In the genomic region with DNA sequence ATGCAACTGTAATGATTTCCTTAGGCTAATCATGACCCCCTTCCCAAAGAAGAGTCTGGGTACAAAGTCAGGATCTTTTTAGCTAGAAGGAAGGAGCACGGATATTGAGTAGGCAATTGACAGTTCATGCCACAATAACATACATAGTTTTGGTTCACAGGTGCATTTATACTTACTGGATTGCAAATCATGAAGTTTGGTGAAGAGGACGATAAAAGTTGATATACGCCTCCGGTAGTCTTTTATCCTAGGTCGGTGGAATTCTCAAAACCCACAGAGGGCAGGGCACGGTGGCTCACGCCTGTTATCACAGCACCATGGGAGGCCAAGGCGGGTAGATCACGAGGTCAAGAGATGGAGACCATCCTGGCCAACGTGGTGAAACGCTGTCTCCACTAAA, we compare ENCODE assay signal across 7 cellular contexts.
"Had no signal": no experiment of that assay in that cellular context is flagged by ENCODE, and none has a peak within 500 bp of the region (broad histone marks: within the 10 kb centered on the region; RNA-seq: fewer than 3 reads in every experiment).

No MANE protein-coding gene starts in this region.

- H3K4me3 Mint-ChIP-seq: GM23338, H9, HFFc6 had no signal

- H3K4me1 Mint-ChIP-seq: GM23338, H9 had no signal

- H3K9me3 Mint-ChIP-seq: GM23338, H9, HFFc6 had no signal

- H3K27ac Mint-ChIP-seq: GM23338, H9, HFFc6 had no signal

- DNase-seq: GM23248, GOT3, H7, H9, HCEC 1CT, HFFc6 had no signal
